Comparison of ENCODE assay signal across 8 cellular contexts in the genomic region with DNA sequence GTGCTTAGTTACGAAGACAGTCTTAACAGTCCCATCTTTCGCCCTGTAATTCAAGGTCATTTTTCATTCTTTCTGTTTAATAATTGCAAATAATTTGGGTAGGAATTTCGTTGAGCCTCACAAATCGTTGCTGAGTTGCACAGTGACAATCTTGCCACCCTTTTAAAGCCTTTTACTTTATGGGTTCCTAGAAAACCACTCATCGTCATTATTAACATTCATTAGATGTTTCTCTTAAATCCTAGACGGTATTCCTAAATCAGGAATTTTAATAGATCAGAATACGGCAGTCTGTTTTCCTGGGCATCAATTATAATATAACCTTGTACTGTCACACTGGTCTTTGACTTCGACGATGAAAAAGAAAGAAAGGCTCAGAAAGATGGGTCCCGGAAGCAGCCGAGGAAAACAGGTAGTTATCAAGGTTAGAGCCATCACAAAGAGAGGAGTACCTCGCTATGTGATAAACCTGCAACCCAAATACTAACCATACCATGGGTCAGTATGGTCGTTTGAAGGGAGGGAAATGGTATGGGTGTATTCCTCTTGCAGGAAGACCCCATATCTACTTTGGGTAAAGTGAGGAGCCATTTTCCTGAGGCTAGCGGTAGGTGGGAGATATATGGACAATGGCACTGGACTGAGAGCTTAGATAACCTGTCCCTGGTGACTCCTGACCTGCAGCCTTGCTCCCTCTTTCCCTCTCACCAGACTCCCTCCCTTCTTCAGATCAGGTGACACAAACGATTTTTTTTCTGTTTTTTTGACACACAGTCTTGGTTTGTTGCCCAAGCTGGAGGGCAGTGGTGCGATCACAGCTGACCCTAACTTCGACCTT. TPM values are rescaled to one million over a fixed set of nuclear protein-coding genes. Genes with fewer than 3 reads are reported as not detected.
DNase-seq lines count a peak whose midpoint lies in the region; TF ChIP-seq lines count a peak whose summit lies in the region.

No MANE protein-coding gene starts in this region.

- no peak overlapping the region for H2BK120ac ChIP-seq in trophoblast cell (ENCODE audit: insufficient read depth, low read length, poor library complexity)

- H3K23ac ChIP-seq in trophoblast cell (ENCODE audit: low read length) = no peak overlapping the region

- CTCF ChIA-PET in RWPE1 (lab: Yijun Ruan, JAX) = interaction anchor here (0.6 kb wide), 1 partner anchor 13 kb away, joined by 3 read pairs; no protein-coding TSS in a partner anchor

- no peaks in the 10 kb centered on the region for H3K9me3 Mint-ChIP-seq in activated naive CD4-positive, alpha-beta T cell treated with anti-CD3 and anti-CD28 coated beads, Interleukin-2, amount 50 U/mL, for 24 hours

- H3K4ac ChIP-seq in trophoblast cell (ENCODE audit: low read depth, low read length) = peak overlapping the region; percentile 4

- no peak overlapping the region for H3K18ac ChIP-seq in trophoblast cell (ENCODE audit: low read length)

- H3K4me1 Mint-ChIP-seq in activated naive CD4-positive, alpha-beta T cell treated with anti-CD3 and anti-CD28 coated beads, Interleukin-2, amount 50 U/mL, for 24 hours = peaks cover 39% of the 10 kb centered on the region

- peak overlapping the region; percentile 64 for H3K4me2 ChIP-seq in trophoblast cell (ENCODE audit: low read length)

- H3K27ac Mint-ChIP-seq in activated naive CD4-positive, alpha-beta T cell treated with anti-CD3 and anti-CD28 coated beads, Interleukin-2, amount 50 U/mL, for 24 hours = peak overlapping the region; percentile 100

- WGBS in esophagus squamous epithelium, 2 donors = 24 to 25% methylated on average over 17 of the region's 17 CpGs
- no CpG with 5 or more reads among the region's 17 CpGs for WGBS in trophoblast cell (ENCODE audit: extremely low coverage, insufficient coverage, insufficient read length)

- no peak overlapping the region for H2BK12ac ChIP-seq in trophoblast cell (ENCODE audit: low read length)

- H2AFZ ChIP-seq in trophoblast cell (ENCODE audit: insufficient read depth, low read length, poor library complexity) = peak overlapping the region; percentile 45

- peak overlapping the region; percentile 68 to 95 (median 84) for H3K4me3 ChIP-seq in esophagus squamous epithelium
- peak overlapping the region; percentile 78 for H3K4me3 ChIP-seq in trophoblast cell (ENCODE audit: low read depth, low read length)

- no peaks in the 10 kb centered on the region for H3K36me3 ChIP-seq in esophagus squamous epithelium
- no peaks in the 10 kb centered on the region for H3K36me3 ChIP-seq in trophoblast cell (ENCODE audit: control insufficient read depth in 1 of 2, insufficient read depth in 2 of 2, low read length in 2 of 2)

- H3K9me3 ChIP-seq in esophagus squamous epithelium (no peaks in the 10 kb centered on the region), trophoblast cell (ENCODE audit: insufficient read depth, low read depth, low read length) (no peaks in the 10 kb centered on the region)

- intact Hi-C loops in esophagus squamous epithelium (cut with DNase I) = no loop called here

- TF ChIP-seq POLR2A in esophagus squamous epithelium (IDR thresholded peaks at IDR 0.05) = no peak

- peaks cover 10% of the 10 kb centered on the region for H3K79me1 ChIP-seq in trophoblast cell (ENCODE audit: low read length)

- no peaks in the 10 kb centered on the region for H3K27me3 Mint-ChIP-seq in activated naive CD4-positive, alpha-beta T cell treated with anti-CD3 and anti-CD28 coated beads, Interleukin-2, amount 50 U/mL, for 24 hours

- H3K4me3 Mint-ChIP-seq in activated naive CD4-positive, alpha-beta T cell treated with anti-CD3 and anti-CD28 coated beads, Interleukin-2, amount 50 U/mL, for 24 hours = peak overlapping the region; percentile 100

- peak overlapping the region; percentile 90 for H4K91ac ChIP-seq in trophoblast cell (ENCODE audit: low read depth, low read length)

- peaks cover 12% of the 10 kb centered on the region for H3K36me3 Mint-ChIP-seq in activated naive CD4-positive, alpha-beta T cell treated with anti-CD3 and anti-CD28 coated beads, Interleukin-2, amount 50 U/mL, for 24 hours

- POLR2A ChIA-PET in RWPE1 (lab: Yijun Ruan, JAX; ENCODE audit: low non-redundant PET) = interaction anchor here (1.4 kb wide), 1 partner anchor 17 kb away, joined by 7 read pairs; a partner anchor contains a TSS

- in situ Hi-C loops in GM13977 (cut with MboI; ENCODE audit: low pct_unique_long_range_greater_than_20kb, low sequenced_read_pairs, unreplicated experiment) = no loop called here

- TF ChIP-seq CTCF in RWPE1 (conservative IDR thresholded peaks at IDR 0.05; ENCODE audit: low read depth) (no peak), esophagus squamous epithelium (IDR thresholded peaks at IDR 0.05) (no peak), GM13977 (IDR thresholded peaks at IDR 0.05; ENCODE audit: extremely low read depth, insufficient read depth, missing control alignments) (no peak)

- DNase-seq in activated naive CD4-positive, alpha-beta T cell treated with Interleukin-2 at 50 U/mL for 16 hours = no peak
- DNase-seq in RWPE1 (ENCODE audit: low spot score) (no peak), esophagus squamous epithelium (lab: John Stamatoyannopoulos, UW) (no peak), trophoblast cell (no peak), NCI-H345 treated with DMSO at 0.1 percent for 48 hours (lab: John Stamatoyannopoulos, UW; ENCODE audit: unreplicated experiment) (no peak), GM13977 (ENCODE audit: low spot score) (no peak), epidermal melanocyte (ENCODE audit: insufficient read length, low spot score) (no peak)

- H4K12ac ChIP-seq in trophoblast cell (ENCODE audit: low read depth, low read length) = peak overlapping the region; percentile 6

- no peak overlapping the region for H3K14ac ChIP-seq in trophoblast cell (ENCODE audit: low read length)

- peak overlapping the region; percentile 89 for H3K27ac ChIP-seq in RWPE1
- peak overlapping the region; percentile 95 to 98 (median 97) for H3K27ac ChIP-seq in esophagus squamous epithelium
- H3K27ac ChIP-seq in trophoblast cell (ENCODE audit: low read depth, low read length) = peak overlapping the region; percentile 91

- peak overlapping the region; percentile 5 for H2AK5ac ChIP-seq in trophoblast cell (ENCODE audit: low read length)

- peaks cover 19% of the 10 kb centered on the region for H3K79me2 ChIP-seq in trophoblast cell (ENCODE audit: control insufficient read depth, insufficient read depth, low read length, poor library complexity)

- H3K27me3 ChIP-seq in esophagus squamous epithelium (no peaks in the 10 kb centered on the region), trophoblast cell (ENCODE audit: insufficient read depth, low read length) (no peaks in the 10 kb centered on the region)

- peak overlapping the region; percentile 99 for H4K8ac ChIP-seq in trophoblast cell (ENCODE audit: low read depth, low read length)

- H3K4me1 ChIP-seq in esophagus squamous epithelium (peaks cover 27 to 44% (median 34%) of the 10 kb centered on the region in 3 donors), trophoblast cell (ENCODE audit: control insufficient read depth in 1 of 2, insufficient read depth in 2 of 2, low read length in 2 of 2) (peaks cover 5% of the 10 kb centered on the region in 2 experiments)

- H2BK5ac ChIP-seq in trophoblast cell (ENCODE audit: low read depth, low read length, poor library complexity) = peak overlapping the region; percentile 81

- H3K9ac ChIP-seq in trophoblast cell (ENCODE audit: low read length) = peak overlapping the region; percentile 50

RNA-seq across cellular contexts. Expression of a gene that starts 1.0 kb away (rescaled TPM):
- total RNA-seq in esophagus squamous epithelium = 100 to 1,000 TPM; 113 to 259 (median 149) TPM
- 250 and 256 TPM in 2 replicates for polyA plus RNA-seq in trophoblast cell (2013)

RNA-seq across cellular contexts. Expression of a gene that starts 17.5 kb away (rescaled TPM):
- 10 to 100 TPM; 15.9 to 26.3 (median 22.7) TPM for total RNA-seq in esophagus squamous epithelium
- 26.1 and 26.3 TPM in 2 replicates for polyA plus RNA-seq in trophoblast cell (2013)
